18 cellular contexts compared by ENCODE assay signal in genomic region chr12:121455766-121456420, GRCh38. TPM values are rescaled to one million over a fixed set of nuclear protein-coding genes. Genes with fewer than 3 reads are reported as not detected.
DNase-seq lines count a peak whose midpoint lies in the region; TF ChIP-seq lines count a peak whose summit lies in the region.
"Had no signal": no experiment of that assay in that cellular context is flagged by ENCODE, and none has a peak within 500 bp of the region (broad histone marks: within the 10 kb centered on the region; RNA-seq: fewer than 3 reads in every experiment).

No MANE protein-coding gene starts in this region.

- peaks cover 0 to 17% (median 5%) of the 10 kb centered on the region in 11 experiments; a peak in 10 of 22 replicates for H3K9me3 ChIP-seq in BLaER1 treated with 17β-estradiol and CSF1 and Interleukin-3, amounts not matched to agents 10 nM and 100 nM (replicated peaks in 1 of 11)
- H3K9me3 ChIP-seq in H9 (ENCODE audit: control insufficient read depth, low read depth, low read length), result no peaks in the 10 kb centered on the region
- H3K9me3 ChIP-seq: BE2C, SJCRH30 had no signal

- H2BK15ac ChIP-seq in H9 (ENCODE audit: low read depth, low read length), result no peak overlapping the region

- no peak overlapping the region for H2BK20ac ChIP-seq in H9 (ENCODE audit: low read depth, low read length, poor library complexity, severe bottlenecking)

- no peak overlapping the region for H3K14ac ChIP-seq in H9 (ENCODE audit: insufficient read depth, low read length)

- intact Hi-C loops in posterior vena cava (cut with DNase I), result no loop called here
- intact Hi-C loops in activated CD4-positive, alpha-beta memory T cell treated with anti-CD3 and anti-CD28 coated beads for 36 hours (cut with micrococcal nuclease), result no loop called here
- intact Hi-C loops in activated T-helper 2 cell treated with anti-CD3 and anti-CD28 coated beads, Interferon-gamma antibody, Interleukin-2, Interleukin-4, amounts not matched to agents 10 μg/mL and 5 μg/mL and 100 μg/mL, durations not matched to agents 14 hours and 24 hours and 36 hours (cut with micrococcal nuclease), result no loop called here

- no peak overlapping the region for H2AK5ac ChIP-seq in H9 (ENCODE audit: insufficient read length, low read length)

- H2AFZ ChIP-seq in H9 (ENCODE audit: low read length), result no peak overlapping the region

- no peak overlapping the region for H4K5ac ChIP-seq in H9 (ENCODE audit: insufficient read length, low read depth, low read length)

- H3K56ac ChIP-seq in H9 (ENCODE audit: insufficient read length, low read depth, low read length), result no peak overlapping the region

- peak overlapping the region; percentile 84 to 98 (median 93) for H3K4me2 ChIP-seq in BLaER1 treated with 17β-estradiol and CSF1 and Interleukin-3, amounts not matched to agents 10 nM and 100 nM
- H3K4me2 ChIP-seq in H9 (ENCODE audit: insufficient read depth, insufficient read length, low read length), result no peak overlapping the region

- no peak overlapping the region for H3T11ph ChIP-seq in H9 (ENCODE audit: low read length)

- peaks cover 11 to 16% of the 10 kb centered on the region in 2 experiments; a peak in 3 of 4 replicates for H3K4me1 Mint-ChIP-seq in H9
- H3K4me1 Mint-ChIP-seq in activated CD4-positive, alpha-beta memory T cell treated with anti-CD3 and anti-CD28 coated beads for 36 hours (ENCODE audit: low read depth), result peaks cover 45% of the 10 kb centered on the region
- H3K4me1 Mint-ChIP-seq in activated T-helper 2 cell treated with anti-CD3 and anti-CD28 coated beads, Interferon-gamma antibody, Interleukin-2, Interleukin-4, amounts not matched to agents 10 μg/mL and 5 μg/mL and 100 μg/mL, durations not matched to agents 14 hours and 24 hours and 36 hours (ENCODE audit: low read depth), result peaks cover 28% of the 10 kb centered on the region

- H3K4me1 ChIP-seq in BLaER1 treated with 17β-estradiol and CSF1 and Interleukin-3, amounts not matched to agents 10 nM and 100 nM, result peaks cover 76 to 95% (median 83%) of the 10 kb centered on the region in 10 experiments
- no peaks in the 10 kb centered on the region for H3K4me1 ChIP-seq in H9 (ENCODE audit: insufficient read depth, low read length)
- H3K4me1 ChIP-seq: BE2C, SJCRH30 had no signal

- H2BK5ac ChIP-seq in H9 (ENCODE audit: insufficient read length, low read length), result no peak overlapping the region

- POLR2A ChIA-PET in activated CD4-positive, alpha-beta memory T cell treated with anti-CD3 and anti-CD28 coated beads for 36 hours (lab: Charles Lee), result interaction anchor here (0.5 kb wide), 1 partner anchor 457 kb away, joined by 4 read pairs; no protein-coding TSS in a partner anchor

- no peaks in the 10 kb centered on the region for H3K27me3 Mint-ChIP-seq in H9 (ENCODE audit: low read depth)
- no peaks in the 10 kb centered on the region for H3K27me3 Mint-ChIP-seq in activated CD4-positive, alpha-beta memory T cell treated with anti-CD3 and anti-CD28 coated beads for 36 hours
- H3K27me3 Mint-ChIP-seq in activated T-helper 2 cell treated with anti-CD3 and anti-CD28 coated beads, Interferon-gamma antibody, Interleukin-2, Interleukin-4, amounts not matched to agents 10 μg/mL and 5 μg/mL and 100 μg/mL, durations not matched to agents 14 hours and 24 hours and 36 hours (ENCODE audit: low read depth), result no peaks in the 10 kb centered on the region

- peaks cover 17 to 38% (median 20%) of the 10 kb centered on the region in 3 experiments; a peak in 6 of 7 replicates for H3K36me3 Mint-ChIP-seq in H9 (ENCODE audit: insufficient read depth in 1 of 3, low read depth in 3 of 3)
- no peaks in the 10 kb centered on the region for H3K36me3 Mint-ChIP-seq in activated CD4-positive, alpha-beta memory T cell treated with anti-CD3 and anti-CD28 coated beads for 36 hours
- peaks cover 22% of the 10 kb centered on the region for H3K36me3 Mint-ChIP-seq in activated T-helper 2 cell treated with anti-CD3 and anti-CD28 coated beads, Interferon-gamma antibody, Interleukin-2, Interleukin-4, amounts not matched to agents 10 μg/mL and 5 μg/mL and 100 μg/mL, durations not matched to agents 14 hours and 24 hours and 36 hours (ENCODE audit: low read depth)

- peak overlapping the region in 4 of 11 experiments; percentile 5 to 31 (median 9); a peak in 3 of 22 replicates for H3K27ac ChIP-seq in BLaER1 treated with 17β-estradiol and CSF1 and Interleukin-3, amounts not matched to agents 10 nM and 100 nM
- H3K27ac ChIP-seq in H9 (ENCODE audit: insufficient read length, low read depth, low read length), result no peak overlapping the region
- H3K27ac ChIP-seq: SJCRH30 had no signal

- H3K9ac ChIP-seq in BLaER1 treated with 17β-estradiol and CSF1 and Interleukin-3, amounts not matched to agents 10 nM and 100 nM, result peak overlapping the region in 7 of 11 experiments; percentile 1 to 29 (median 11); a peak in 2 of 22 replicates
- H3K9ac ChIP-seq in H9 (ENCODE audit: extremely low read depth, insufficient read length, low read length), result no peak overlapping the region

- H3K23ac ChIP-seq in H9 (ENCODE audit: insufficient read length, low read depth, low read length), result no peak overlapping the region

- no peak overlapping the region for H2BK120ac ChIP-seq in H9 (ENCODE audit: low read depth, low read length, poor library complexity, severe bottlenecking)

- TF ChIP-seq CTCF in H9 (conservative IDR thresholded peaks at IDR 0.05), result no peak

- CTCF ChIA-PET in activated CD4-positive, alpha-beta memory T cell treated with anti-CD3 and anti-CD28 coated beads for 36 hours (lab: Charles Lee), result interaction anchor here (2.5 kb wide), 1 partner anchor 13 kb away, joined by 12 read pairs; no protein-coding TSS in a partner anchor

- peaks cover 0 to 2% of the 10 kb centered on the region in 2 experiments; a peak in 1 of 5 replicates for H3K9me3 Mint-ChIP-seq in H9
- no peaks in the 10 kb centered on the region for H3K9me3 Mint-ChIP-seq in activated CD4-positive, alpha-beta memory T cell treated with anti-CD3 and anti-CD28 coated beads for 36 hours
- H3K9me3 Mint-ChIP-seq in activated T-helper 2 cell treated with anti-CD3 and anti-CD28 coated beads, Interferon-gamma antibody, Interleukin-2, Interleukin-4, amounts not matched to agents 10 μg/mL and 5 μg/mL and 100 μg/mL, durations not matched to agents 14 hours and 24 hours and 36 hours, result no peaks in the 10 kb centered on the region

- H3K27me3 ChIP-seq in BLaER1 treated with 17β-estradiol and CSF1 and Interleukin-3, amounts not matched to agents 10 nM and 100 nM, result no peaks in the 10 kb centered on the region
- H3K27me3 ChIP-seq in H9 (ENCODE audit: insufficient read depth, low read length), result no peaks in the 10 kb centered on the region
- H3K27me3 ChIP-seq: BE2C, SJCRH30 had no signal

- H4K8ac ChIP-seq in H9 (replicated peaks; ENCODE audit: insufficient read length, low read depth, low read length), result no peak overlapping the region

- peaks cover 9 to 98% (median 57%) of the 10 kb centered on the region in 11 experiments; a peak in 20 of 22 replicates for H3K36me3 ChIP-seq in BLaER1 treated with 17β-estradiol and CSF1 and Interleukin-3, amounts not matched to agents 10 nM and 100 nM
- H3K36me3 ChIP-seq: SJCRH30 had no signal

- no peak overlapping the region for H3K4ac ChIP-seq in H9 (ENCODE audit: low read depth, low read length)

- H3K79me2 ChIP-seq in H9 (ENCODE audit: insufficient read depth, low read length), result peaks cover 13% of the 10 kb centered on the region; the same call in 1 of the 2 replicates

- no CpG with 5 or more reads among the region's 23 CpGs for WGBS in H9 (ENCODE audit: extremely low coverage, insufficient read length, low lambda C conversion rate)

- H3K4me3 ChIP-seq in BLaER1 treated with 17β-estradiol and CSF1 and Interleukin-3, amounts not matched to agents 10 nM and 100 nM, result no peak overlapping the region
- H3K4me3 ChIP-seq: K562, SJCRH30 had no signal

- peak overlapping the region; percentile 21 to 85 (median 81); a peak in 6 of 7 replicates for H3K27ac Mint-ChIP-seq in H9
- H3K27ac Mint-ChIP-seq in activated CD4-positive, alpha-beta memory T cell treated with anti-CD3 and anti-CD28 coated beads for 36 hours, result no peak overlapping the region
- no peak overlapping the region for H3K27ac Mint-ChIP-seq in activated T-helper 2 cell treated with anti-CD3 and anti-CD28 coated beads, Interferon-gamma antibody, Interleukin-2, Interleukin-4, amounts not matched to agents 10 μg/mL and 5 μg/mL and 100 μg/mL, durations not matched to agents 14 hours and 24 hours and 36 hours

- no peak overlapping the region for H4K91ac ChIP-seq in H9 (ENCODE audit: insufficient read length, low read depth, low read length)

- H2BK12ac ChIP-seq in H9 (ENCODE audit: insufficient read length, low read depth, low read length), result no peak overlapping the region

- H4K20me1 ChIP-seq in BLaER1 treated with 17β-estradiol and CSF1 and Interleukin-3, amounts not matched to agents 10 nM and 100 nM, result peaks cover 79 to 100% (median 95%) of the 10 kb centered on the region in 11 experiments
- no peaks in the 10 kb centered on the region for H4K20me1 ChIP-seq in H9 (ENCODE audit: control insufficient read depth, insufficient read depth, insufficient read length)

- no peaks in the 10 kb centered on the region for H3K23me2 ChIP-seq in H9 (ENCODE audit: insufficient read length, low read depth, low read length, poor library complexity, severe bottlenecking)

- H3K18ac ChIP-seq in H9 (ENCODE audit: insufficient read length, low read depth, low read length), result no peak overlapping the region

- DNase-seq in H9, result no peak
- peak; percentile 79 for DNase-seq in left kidney (ENCODE audit: low read depth, low spot score)
- peak; percentile 53 for DNase-seq in posterior vena cava (ENCODE audit: low spot score)
- DNase-seq in activated CD4-positive, alpha-beta memory T cell treated with anti-CD3 and anti-CD28 coated beads for 36 hours, result no peak
- DNase-seq in activated T-helper 2 cell treated with anti-CD3 and anti-CD28 coated beads, Interferon-gamma antibody, Interleukin-2, Interleukin-4, amounts not matched to agents 10 μg/mL and 5 μg/mL and 100 μg/mL, durations not matched to agents 14 hours and 24 hours and 36 hours (ENCODE audit: low spot score), result no peak
- DNase-seq in T-helper 2 cell, result no peak
- DNase-seq in stimulated activated CD4-positive, alpha-beta T cell treated with anti-CD3 and anti-CD28 coated beads, Interleukin-1b, Interleukin-23, amount 100 ng/mL, for 48 hours, result no peak
- DNase-seq: BE2C; DMS 273 treated with DMSO at 0.1 percent for 48 hours; NCI-H1436; NCI-H226; NCI-H526 treated with DMSO at 0.1 percent for 48 hours; NK-92 treated with Interleukin-12 subunit alpha and Interleukin-12 subunit beta, amount 100 ng/mL, for 24 hours; OCI-M1; RPMI8226; SJCRH30 had no signal

- no peak overlapping the region for H3K4me3 Mint-ChIP-seq in H9
- H3K4me3 Mint-ChIP-seq in activated CD4-positive, alpha-beta memory T cell treated with anti-CD3 and anti-CD28 coated beads for 36 hours, result no peak overlapping the region
- no peak overlapping the region for H3K4me3 Mint-ChIP-seq in activated T-helper 2 cell treated with anti-CD3 and anti-CD28 coated beads, Interferon-gamma antibody, Interleukin-2, Interleukin-4, amounts not matched to agents 10 μg/mL and 5 μg/mL and 100 μg/mL, durations not matched to agents 14 hours and 24 hours and 36 hours (ENCODE audit: low read depth)

- H3K79me1 ChIP-seq in H9 (ENCODE audit: insufficient read depth, low read depth, low read length, poor library complexity, severe bottlenecking), result peaks cover 12% of the 10 kb centered on the region

RNA-seq across cellular contexts. Expression of gene RNF34, which starts 56.0 kb away (rescaled TPM):
- total RNA-seq in H9 (2021) (65.3 and 66.4 TPM in 2 replicates), posterior vena cava (10 to 100 TPM; 24.4 to 27.3 TPM)
- 10 to 100 TPM; 70.4 to 72.5 TPM for total RNA-seq in activated CD4-positive, alpha-beta memory T cell treated with anti-CD3 and anti-CD28 coated beads for 36 hours
- total RNA-seq in activated T-helper 2 cell treated with anti-CD3 and anti-CD28 coated beads, Interferon-gamma antibody, Interleukin-2, Interleukin-4, amounts not matched to agents 10 μg/mL and 5 μg/mL and 100 μg/mL, durations not matched to agents 14 hours and 24 hours and 36 hours, result 74.1 and 78.3 TPM in 2 replicates

Comparison
In these comparisons a context has a peak if more than half of its experiments do, and no peak if none do; other contexts are left out.
1. DNase-seq: peak in left kidney (single experiment) and posterior vena cava (single experiment); none in H9 (single experiment), activated CD4-positive, alpha-beta memory T cell treated with anti-CD3 and anti-CD28 coated beads for 36 hours (single experiment), activated T-helper 2 cell treated with anti-CD3 and anti-CD28 coated beads, Interferon-gamma antibody, Interleukin-2, Interleukin-4, amounts not matched to agents 10 μg/mL and 5 μg/mL and 100 μg/mL, durations not matched to agents 14 hours and 24 hours and 36 hours (single experiment), T-helper 2 cell (0 of 5) and stimulated activated CD4-positive, alpha-beta T cell treated with anti-CD3 and anti-CD28 coated beads, Interleukin-1b, Interleukin-23, amount 100 ng/mL, for 48 hours (single experiment).
2. H3K27ac Mint-ChIP-seq: peak in H9 (3 of 3); none in activated CD4-positive, alpha-beta memory T cell treated with anti-CD3 and anti-CD28 coated beads for 36 hours (single experiment) and activated T-helper 2 cell treated with anti-CD3 and anti-CD28 coated beads, Interferon-gamma antibody, Interleukin-2, Interleukin-4, amounts not matched to agents 10 μg/mL and 5 μg/mL and 100 μg/mL, durations not matched to agents 14 hours and 24 hours and 36 hours (single experiment).